Comparison of ENCODE assay signal across 8 cellular contexts in the genomic region with DNA sequence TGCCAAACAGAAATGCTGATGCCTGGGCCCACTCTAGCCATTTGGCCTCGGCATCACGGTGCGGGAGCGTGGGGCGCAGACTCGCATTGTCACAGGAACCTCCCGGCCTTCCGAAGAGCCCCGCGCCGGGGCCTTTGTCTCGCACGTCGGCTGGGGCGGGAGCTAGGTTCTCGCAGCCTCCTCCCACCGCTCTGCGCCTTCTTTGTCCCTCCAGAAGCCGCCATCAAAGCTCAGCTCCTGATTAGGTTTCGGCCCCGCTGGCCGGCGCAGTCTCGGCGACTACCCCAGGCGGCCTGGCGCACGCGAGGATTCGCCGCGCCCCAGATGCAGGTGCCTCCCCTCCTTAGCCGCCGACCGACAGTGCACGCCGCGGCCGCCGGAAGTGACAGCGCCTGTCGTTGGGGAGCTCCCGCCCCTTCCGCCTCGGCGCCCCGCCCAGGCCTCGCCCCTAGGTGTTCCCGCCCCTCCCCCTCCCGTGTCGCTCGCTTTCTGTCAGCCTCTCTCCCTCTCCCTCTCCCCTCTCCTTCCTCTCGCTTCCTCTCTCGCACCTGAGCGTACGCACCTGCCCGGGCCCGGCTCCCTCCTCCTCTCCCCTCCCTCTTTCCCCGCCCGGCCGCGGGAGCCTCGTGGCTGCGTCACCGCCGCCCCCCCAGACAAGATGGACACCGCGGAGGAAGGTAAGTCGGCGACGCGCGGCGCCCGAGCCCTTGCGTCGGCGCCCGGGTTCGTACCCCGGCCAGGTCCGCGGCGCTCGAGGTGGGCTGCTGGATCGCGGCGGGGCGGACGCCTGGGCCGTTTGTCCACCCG. TPM values are rescaled to one million over a fixed set of nuclear protein-coding genes. Genes with fewer than 3 reads are reported as not detected.
DNase-seq lines count a peak whose midpoint lies in the region; ATAC-seq and TF ChIP-seq lines count a peak whose summit lies in the region.

TSS of gene MARCHF6 (plus strand) at position 455 of the 807 bp plus-strand sequence. CDS start at position 659, 204 bp downstream.

- peaks cover 17% of the 10 kb centered on the region for H3F3A ChIP-seq in SK-N-SH (replicated peaks; ENCODE audit: insufficient read depth)

- H3K4me3 ChIP-seq in SK-N-SH (ENCODE audit: low read depth in 2 of 2, low read length in 1 of 2), result peak within 1 kb of the TSS; percentile 83 to 97

- no peaks in the 10 kb centered on the region for H3K9me2 ChIP-seq in SK-N-SH

- H3K4me2 ChIP-seq in SK-N-SH, result peak within 1 kb of the TSS; percentile 92

- H3K36me3 ChIP-seq in SK-N-SH (replicated peaks in 1 of 2; ENCODE audit: control insufficient read depth in 1 of 2, insufficient read depth in 2 of 2, low read length in 1 of 2), result no peaks in the 10 kb centered on the region

- H3K79me2 ChIP-seq in SK-N-SH (ENCODE audit: insufficient read depth), result peaks cover 63% of the 10 kb centered on the region

- peak within 1 kb of the TSS; percentile 85 to 98 for H3K27ac ChIP-seq in SK-N-SH (ENCODE audit: low read depth in 2 of 2, low read length in 1 of 2)

- POLR2A ChIA-PET in SK-N-SH (lab: Yijun Ruan, JAX), result interaction anchor here (0.7 to 1.6 kb wide), 12 partner anchors 8 to 103 kb away, joined by 3 to 16 read pairs (median 4); partner anchors contain the start of genes ATPSCKMT and CCT5

- no peaks in the 10 kb centered on the region for H3K27me3 ChIP-seq in SK-N-SH (ENCODE audit: insufficient read depth)

- peak; percentile 82 for DNase-seq in GM04504 (ENCODE audit: low read depth)
- DNase-seq in NCI-H1048 (lab: John Stamatoyannopoulos, UW), result peak; percentile 85
- peak; percentile 95 for DNase-seq in SK-N-SH
- DNase-seq in activated naive CD4-positive, alpha-beta T cell treated with anti-CD3 and anti-CD28 coated beads, Interleukin-2, amount 50 U/mL, for 16 hours, result peak; percentile 95
- peak; percentile 89 for DNase-seq in globus pallidus (ENCODE audit: low spot score)
- peak; percentile 34 to 95 (median 88) for DNase-seq in nucleus accumbens (lab: John Stamatoyannopoulos, UW)
- peak; percentile 88 for DNase-seq in superior temporal gyrus (ENCODE audit: extremely low spot score)

- CTCF ChIA-PET in SK-N-SH (lab: Yijun Ruan, JAX), result interaction anchor here (0.8 to 1.5 kb wide), 6 partner anchors 11 to 70 kb away, joined by 3 to 6 read pairs (median 4); no protein-coding TSS in a partner anchor

- peak in 1 of 2 experiments; percentile 21; a peak in 1 of 4 replicates for TF ChIP-seq EP300 in SK-N-SH (IDR thresholded peaks at IDR 0.05; ENCODE audit: borderline replicate concordance in 1 of 2, low read depth in 1 of 2, low read length in 1 of 2)

- TF ChIP-seq RAD21 in SK-N-SH (IDR thresholded peaks at IDR 0.05; ENCODE audit: low read length), result no peak

- no peaks in the 10 kb centered on the region for H3K9me3 ChIP-seq in SK-N-SH

- peak within 1 kb of the TSS; percentile 95 for H3K9ac ChIP-seq in SK-N-SH

- 2% methylated on average over 31 of the region's 92 CpGs for WGBS in SK-N-SH (ENCODE audit: low lambda C conversion rate)

- peaks cover 0 to 16% of the 10 kb centered on the region in 2 experiments; a peak in 2 of 4 replicates for H3K4me1 ChIP-seq in SK-N-SH (ENCODE audit: control insufficient read depth in 1 of 2, insufficient read depth in 2 of 2, low read depth in 1 of 2, low read length in 1 of 2)

- ATAC-seq in HG02571 (IDR thresholded peaks at IDR 0.05; ENCODE audit: unreplicated experiment), result peak; percentile 86

- H2AFZ ChIP-seq in SK-N-SH (ENCODE audit: low read depth), result peak within 1 kb of the TSS; percentile 74

- no peak for TF ChIP-seq CTCF in SK-N-SH (IDR thresholded peaks at IDR 0.05)

- H4K20me1 ChIP-seq in SK-N-SH (ENCODE audit: insufficient read depth), result peaks cover 39% of the 10 kb centered on the region

TF ChIP-seq in SK-N-SH, 30 proteins besides CTCF, POLR2A, EP300 and RAD21 (continues in another document):
- peak; percentile 92 for TF ChIP-seq POLR2AphosphoS5 (IDR thresholded peaks at IDR 0.05; ENCODE audit: low read depth, low read length)
- TF ChIP-seq EZH2phosphoT487 (IDR thresholded peaks at IDR 0.05; ENCODE audit: borderline replicate concordance, low read depth), result no peak
- TF ChIP-seq SIN3A (IDR thresholded peaks at IDR 0.05; ENCODE audit: borderline replicate concordance, low read depth, low read length), result peak; percentile 49; the same call in 1 of the 2 replicates
- no peak for TF ChIP-seq IRF3 (IDR thresholded peaks at IDR 0.05; ENCODE audit: low read depth, low read length)
- TF ChIP-seq FOXM1 (IDR thresholded peaks at IDR 0.05; ENCODE audit: low read depth), result no peak
- TF ChIP-seq PBX3 (IDR thresholded peaks at IDR 0.05), result no peak; the same call in none of the 2 replicates
- peak; percentile 92 for TF ChIP-seq MXI1 (IDR thresholded peaks at IDR 0.05; ENCODE audit: low read depth, low read length)
- TF ChIP-seq NFIC (IDR thresholded peaks at IDR 0.05; ENCODE audit: borderline replicate concordance), result no peak
- no peak for TF ChIP-seq FOSL2 (IDR thresholded peaks at IDR 0.05; ENCODE audit: borderline replicate concordance, low read depth)
- TF ChIP-seq ZBTB33 (IDR thresholded peaks at IDR 0.05; ENCODE audit: borderline replicate concordance, low read depth), result no peak
- no peak; the same call in 1 of the 2 replicates for TF ChIP-seq TCF12 (IDR thresholded peaks at IDR 0.05)
- no peak for TF ChIP-seq USF1 (IDR thresholded peaks at IDR 0.05; ENCODE audit: borderline replicate concordance, low read depth)
- no peak for TF ChIP-seq REST (IDR thresholded peaks at IDR 0.05; ENCODE audit: low read depth, low read length)
- TF ChIP-seq YY1 (IDR thresholded peaks at IDR 0.05; ENCODE audit: low read depth), result peak; percentile 80

RNA-seq across cellular contexts. Expression of gene MARCHF6, which starts in this region (rescaled TPM):
- 52.4 and 98.0 TPM in 2 replicates for polyA plus RNA-seq in SK-N-SH (2012; rRNA removed)
- 44.5 and 51.8 TPM in 2 replicates for polyA plus RNA-seq in SK-N-SH (2012; cell fraction: cytosol; rRNA removed)
- polyA plus RNA-seq in SK-N-SH (2012; cell fraction: nucleus; rRNA removed), result 123 and 283 TPM in 2 replicates

Comparison
In these comparisons a context has a peak if more than half of its experiments do, and no peak if none do; other contexts are left out.
1. Peak in every context shown above with its lines: DNase-seq, ATAC-seq, H3K4me3 ChIP-seq and H3K27ac ChIP-seq.